Comparison of ENCODE assay signal across 8 cellular contexts in genomic region chr17:80219777-80220708, GRCh38. TPM values are rescaled to one million over a fixed set of nuclear protein-coding genes. Genes with fewer than 3 reads are reported as not detected.
A peak's percentile ranks its signal among the peaks of the same experiment; 100 is the strongest.
DNase-seq lines count a peak whose midpoint lies in the region; ATAC-seq, FAIRE-seq and TF ChIP-seq lines count a peak whose summit lies in the region.

SGSH (minus strand) TSS chr17:80220333; CDS start chr17:80220313, 20 bp downstream.
SLC26A11 (plus strand) TSS chr17:80220427; CDS start chr17:80221561, 1,134 bp downstream.

- peak within 1 kb of the TSS; percentile 77 for H3K4me3 ChIP-seq in A549
- H3K4me3 ChIP-seq in ovary: peak within 1 kb of the TSS; percentile 99
- H3K4me3 ChIP-seq in tibial artery: peak within 1 kb of the TSS; percentile 81 to 93

- intact Hi-C loops in ovary (cut with DNase I): loop anchor here in 1 of 4 donors (2.0 kb wide), 1 partner anchor 41 kb away; the partner anchor contains the start of gene RNF213
- intact Hi-C loops in tibial artery (cut with DNase I; ENCODE audit: low total_unique reads): loop anchor here (5.0 kb wide), 1 partner anchor 1877 kb away; the partner anchor contains the start of gene FASN

- H3K27ac Mint-ChIP-seq in activated naive CD8-positive, alpha-beta T cell: peak within 1 kb of the TSS; percentile 93
- no peak within 1 kb of the TSS for H3K27ac Mint-ChIP-seq in glutamatergic neuron (ENCODE audit: unreplicated experiment)

- H3K36me3 Mint-ChIP-seq in activated naive CD8-positive, alpha-beta T cell: peaks cover 4% of the 10 kb centered on the region
- H3K36me3 Mint-ChIP-seq in glutamatergic neuron (ENCODE audit: unreplicated experiment): peaks cover 8% of the 10 kb centered on the region

- no peak for FAIRE-seq in A549 (lab: Jason Lieb, UNC)

- TF ChIP-seq POLR2A in A549 (IDR thresholded peaks at IDR 0.05; ENCODE audit: low read length) (peak; percentile 46), ovary (IDR thresholded peaks at IDR 0.05) (peak; percentile 25)

- peak within 1 kb of the TSS; percentile 91 for H3K4me2 ChIP-seq in A549

- DNase-seq in A549 (ENCODE audit: low read depth in 1 of 2, low spot score in 1 of 2): peak; percentile 62 to 99
- DNase-seq in HT-29 (ENCODE audit: low spot score): peak; percentile 15
- DNase-seq in SK-N-DZ (ENCODE audit: low spot score): peak; percentile 73
- peak; percentile 94 for DNase-seq in glutamatergic neuron
- peak; percentile 80 to 88 (median 85) for DNase-seq in ovary
- peak; percentile 76 to 90 for DNase-seq in tibial artery

- CTCF ChIA-PET in A549 (lab: Yijun Ruan, JAX): interaction anchor here (2.0 kb wide), 2 partner anchors 9 to 18 kb away, joined by 5 to 6 read pairs; no protein-coding TSS in a partner anchor

- peaks cover 32% of the 10 kb centered on the region for H3K4me1 Mint-ChIP-seq in activated naive CD8-positive, alpha-beta T cell (ENCODE audit: low read depth)
- peaks cover 5% of the 10 kb centered on the region for H3K4me1 Mint-ChIP-seq in glutamatergic neuron (ENCODE audit: low read depth, unreplicated experiment)

- TF ChIP-seq RAD21 in A549 (conservative IDR thresholded peaks at IDR 0.05 in 1 of 2, IDR thresholded peaks at IDR 0.05 in 1 of 2): no peak; a peak in 1 of 5 replicates

- H3K9me3 Mint-ChIP-seq in activated naive CD8-positive, alpha-beta T cell (ENCODE audit: low read depth): no peaks in the 10 kb centered on the region
- peaks cover 1% of the 10 kb centered on the region for H3K9me3 Mint-ChIP-seq in glutamatergic neuron (ENCODE audit: unreplicated experiment)

- H3K4me3 Mint-ChIP-seq in activated naive CD8-positive, alpha-beta T cell: peak within 1 kb of the TSS; percentile 92
- peak within 1 kb of the TSS; percentile 85 for H3K4me3 Mint-ChIP-seq in glutamatergic neuron (ENCODE audit: unreplicated experiment)

- WGBS in A549 (ENCODE audit: missing lambda C conversion rate): 1% methylated on average over 30 of the region's 80 CpGs
- WGBS in ovary, 3 donors: 0 to 1% (median 1%) methylated on average over 33 to 80 of the region's 80 CpGs

- ATAC-seq in A549: peak; percentile 81 to 94
- peak; percentile 5 for ATAC-seq in GM18520 (IDR thresholded peaks at IDR 0.05; ENCODE audit: unreplicated experiment)

- POLR2A ChIA-PET in A549 (lab: Yijun Ruan, JAX): interaction anchor here (0.6 to 1.0 kb wide), 3 partner anchors 72 to 892 kb away, joined by 3 read pairs; no protein-coding TSS in a partner anchor

- H3K27ac ChIP-seq in A549 (peak within 1 kb of the TSS; percentile 86 to 97), ovary (peak within 1 kb of the TSS; percentile 26 to 65), tibial artery (peak within 1 kb of the TSS; percentile 78 to 82)

- H3K4me1 ChIP-seq in A549 (peaks cover 11% of the 10 kb centered on the region), ovary (ENCODE audit: insufficient read depth) (peaks cover 10% of the 10 kb centered on the region), tibial artery (peaks cover 0 to 29% (median 21%) of the 10 kb centered on the region in 4 donors)

- H3K36me3 ChIP-seq in ovary (no peaks in the 10 kb centered on the region), tibial artery (peaks cover 0 to 40% (median 24%) of the 10 kb centered on the region in 3 donors)

- H3K9me3 ChIP-seq in A549 (no peaks in the 10 kb centered on the region), ovary (no peaks in the 10 kb centered on the region), tibial artery (no peaks in the 10 kb centered on the region)

- no peaks in the 10 kb centered on the region for H3K27me3 ChIP-seq in ovary
- no peaks in the 10 kb centered on the region for H3K27me3 ChIP-seq in tibial artery

- TF ChIP-seq EP300 in A549 (IDR thresholded peaks at IDR 0.05) (no peak), ovary (IDR thresholded peaks at IDR 0.05) (no peak)

- TF ChIP-seq CTCF in A549 (IDR thresholded peaks at IDR 0.05) (no peak), glutamatergic neuron (IDR thresholded peaks at IDR 0.05; ENCODE audit: partially characterized antibody, unreplicated experiment) (no peak), ovary (IDR thresholded peaks at IDR 0.05) (peak in 1 of 3 donors; percentile 10), tibial artery (IDR thresholded peaks at IDR 0.05) (peak in 1 of 2 experiments; percentile 15)

- no peaks in the 10 kb centered on the region for H3K27me3 Mint-ChIP-seq in activated naive CD8-positive, alpha-beta T cell
- H3K27me3 Mint-ChIP-seq in glutamatergic neuron (ENCODE audit: unreplicated experiment): peaks cover 11% of the 10 kb centered on the region

TF ChIP-seq in A549, 52 proteins besides CTCF, POLR2A, EP300 and RAD21 (continues in another document):
- TF ChIP-seq RCOR1 (IDR thresholded peaks at IDR 0.05; ENCODE audit: low read depth, low read length): no peak
- no peak for TF ChIP-seq ATOH8 (CRISPR knock-in tag; IDR thresholded peaks at IDR 0.05; ENCODE audit: low read depth)
- no peak for TF ChIP-seq POLR2AphosphoS2 (conservative IDR thresholded peaks at IDR 0.05; ENCODE audit: low read length)
- TF ChIP-seq KDM1A (IDR thresholded peaks at IDR 0.05; ENCODE audit: low read depth): no peak
- no peak for TF ChIP-seq HOXB5 (CRISPR knock-in tag; IDR thresholded peaks at IDR 0.05)
- no peak for TF ChIP-seq RARB (CRISPR knock-in tag; IDR thresholded peaks at IDR 0.05)
- TF ChIP-seq NR3C1 (IDR thresholded peaks at IDR 0.05): no peak
- TF ChIP-seq CBX2 (IDR thresholded peaks at IDR 0.05; ENCODE audit: borderline replicate concordance, low read depth): no peak
- no peak for TF ChIP-seq CEBPB (IDR thresholded peaks at IDR 0.05)
- TF ChIP-seq ELK1 (IDR thresholded peaks at IDR 0.05; ENCODE audit: low read depth, low read length): no peak
- TF ChIP-seq USF2 (IDR thresholded peaks at IDR 0.05): peak; percentile 68
- TF ChIP-seq HEYL (CRISPR knock-in tag; IDR thresholded peaks at IDR 0.05): no peak
- no peak for TF ChIP-seq SREBF2 (IDR thresholded peaks at IDR 0.05)
- no peak for TF ChIP-seq TFCP2L1 (CRISPR knock-in tag; IDR thresholded peaks at IDR 0.05)
- TF ChIP-seq BCL3 (IDR thresholded peaks at IDR 0.05): peak; percentile 49; the same call in 1 of the 3 replicates
- TF ChIP-seq HOXB13 (CRISPR knock-in tag; IDR thresholded peaks at IDR 0.05; ENCODE audit: low read depth): no peak

RNA-seq across cellular contexts. Expression of gene SGSH, which starts in this region (rescaled TPM):
- polyA plus RNA-seq in A549 (2011; rRNA removed): 14.1 and 14.5 TPM in 2 replicates
- polyA plus RNA-seq in A549 (2012; cell fraction: cytosol; rRNA removed): 25.4 and 26.4 TPM in 2 replicates
- polyA plus RNA-seq in A549 (2012; cell fraction: nucleus; rRNA removed): 118 and 137 TPM in 2 replicates
- polyA plus RNA-seq in A549 (2017; fragmentation: RNase III; extraction: RNeasy Plus Mini Kit Qiagen cat#74134 plus additional on column Dnase treatment): 24.0 to 26.2 TPM (median 24.7 TPM) in 3 replicates
- polyA minus RNA-seq in A549 (2011; rRNA and poly(A)+ RNA removed): 9.2 and 12.4 TPM in 2 replicates
- 4.1 and 5.9 TPM in 2 replicates for total RNA-seq in HT-29 (2014; rRNA removed; shearing (Covaris generic))
- 9.5 and 10.8 TPM in 2 replicates for polyA plus RNA-seq in SK-N-DZ (2014; cell fraction: cytosol; rRNA removed)
- 24.9 and 43.0 TPM in 2 replicates for polyA plus RNA-seq in SK-N-DZ (2014; cell fraction: nucleus; rRNA removed)
- total RNA-seq in glutamatergic neuron (ENCODE audit: unreplicated experiment): 17.3 TPM
- total RNA-seq in ovary: 10 to 100 TPM; 10.8 to 39.9 (median 30.6) TPM
- 10 to 100 TPM; 13.0 to 23.3 TPM for polyA plus RNA-seq in ovary

RNA-seq across cellular contexts. Expression of gene SLC26A11, which starts in this region (rescaled TPM):
- polyA plus RNA-seq in A549 (2011; rRNA removed) (8.3 and 9.5 TPM in 2 replicates), A549 (2017; fragmentation: RNase III; extraction: RNeasy Plus Mini Kit Qiagen cat#74134 plus additional on column Dnase treatment) (9.1 to 13.7 TPM (median 13.1 TPM) in 3 replicates), ovary (10 to 100 TPM in 1 of 2 donors, 1 to 10 TPM in 1; 8.4 to 20.0 TPM)
- polyA plus RNA-seq in A549 (2012; cell fraction: cytosol; rRNA removed): 13.7 and 22.6 TPM in 2 replicates
- 75.4 and 89.8 TPM in 2 replicates for polyA plus RNA-seq in A549 (2012; cell fraction: nucleus; rRNA removed)
- 6.9 and 12.4 TPM in 2 replicates for polyA minus RNA-seq in A549 (2011; rRNA and poly(A)+ RNA removed)
- total RNA-seq in HT-29 (2014; rRNA removed; shearing (Covaris generic)): 0.94 and 2.8 TPM in 2 replicates
- 25.6 and 28.7 TPM in 2 replicates for polyA plus RNA-seq in SK-N-DZ (2014; cell fraction: cytosol; rRNA removed)
- polyA plus RNA-seq in SK-N-DZ (2014; cell fraction: nucleus; rRNA removed): 61.3 and 62.3 TPM in 2 replicates
- total RNA-seq in glutamatergic neuron (ENCODE audit: unreplicated experiment) (15.9 TPM), ovary (10 to 100 TPM; 18.4 to 30.3 (median 24.2) TPM)

Comparison
In these comparisons a context has a peak if more than half of its experiments do, and no peak if none do; other contexts are left out.
1. Peak in every context shown above with its lines: DNase-seq, ATAC-seq, H3K4me3 ChIP-seq and H3K27ac ChIP-seq.
2. DNase-seq: peak in every context shown above with its lines; median percentile 94 in glutamatergic neuron; 85 in ovary; 83 in tibial artery; 80 in A549; 73 in SK-N-DZ; 15 in HT-29.